18 cellular contexts compared by ENCODE assay signal in genomic region chr10:105252908-105253307, GRCh38.
A peak's percentile ranks its signal among the peaks of the same experiment; 100 is the strongest.
DNase-seq lines count a peak whose midpoint lies in the region; ATAC-seq, FAIRE-seq and TF ChIP-seq lines count a peak whose summit lies in the region.
"Had no signal": no experiment of that assay in that cellular context is flagged by ENCODE, and none has a peak within 500 bp of the region (broad histone marks: within the 10 kb centered on the region; RNA-seq: fewer than 3 reads in every experiment).

No MANE protein-coding gene starts in this region.

- no peak overlapping the region for H3K27ac Mint-ChIP-seq in activated naive CD4-positive, alpha-beta T cell treated with anti-CD3 and anti-CD28 coated beads, Interleukin-2, amount 50 U/mL, for 72 hours
- H3K27ac Mint-ChIP-seq: B cell had no signal

- ATAC-seq in activated naive CD4-positive, alpha-beta T cell treated with anti-CD3 and anti-CD28 coated beads, Interleukin-2, amount 50 U/mL, for 72 hours: no peak
- ATAC-seq: Right ventricle myocardium inferior had no signal

- in situ Hi-C loops in Caki2 (cut with HindIII; ENCODE audit: low pct_unique_long_range_greater_than_20kb, low sequenced_read_pairs): no loop called here

- FAIRE-seq in bronchial epithelial cell (lab: Jason Lieb, UNC): no peak
- FAIRE-seq: GM19239, RCC 7860 had no signal

- no peaks in the 10 kb centered on the region for H3K27me3 ChIP-seq in bronchial epithelial cell (ENCODE audit: control insufficient read depth, insufficient read depth, low read length)

- H3K36me3 ChIP-seq in bronchial epithelial cell (ENCODE audit: control insufficient read depth, insufficient read depth, low read length): no peaks in the 10 kb centered on the region

- TF ChIP-seq CTCF in bronchial epithelial cell (IDR thresholded peaks at IDR 0.05; ENCODE audit: insufficient read depth, low read length, severe bottlenecking): no peak

- H3K9me3 Mint-ChIP-seq in activated naive CD4-positive, alpha-beta T cell treated with anti-CD3 and anti-CD28 coated beads, Interleukin-2, amount 50 U/mL, for 72 hours: peaks cover 8 to 12% of the 10 kb centered on the region in 2 donors

- DNase-seq in Caki2 (ENCODE audit: low read depth): peak; percentile 8
- peak; percentile 18 for DNase-seq in NCI-H345 (lab: John Stamatoyannopoulos, UW)
- peak; percentile 4 for DNase-seq in bronchial epithelial cell (ENCODE audit: low read depth)
- DNase-seq in kidney glomerular epithelial cell (lab: John Stamatoyannopoulos, UW): peak; percentile 42
- no peak for DNase-seq in activated CD4-positive, CD25-positive, alpha-beta regulatory T cell (lab: John Stamatoyannopoulos, UW)
- no peak for DNase-seq in DMS 273 (lab: John Stamatoyannopoulos, UW; ENCODE audit: unreplicated experiment)
- no peak for DNase-seq in activated naive CD4-positive, alpha-beta T cell treated with anti-CD3 and anti-CD28 coated beads, Interleukin-2, amount 50 U/mL, for 72 hours (ENCODE audit: low spot score in 2 of 2)
- DNase-seq in activated naive CD4-positive, alpha-beta T cell treated with Interleukin-2 at 50 U/mL for 16 hours: no peak
- DNase-seq: COR-L47, GF-D8, GOT3, NCI-H187 treated with DMSO at 0.1 percent for 48 hours, NCI-H226, NCI-H526 had no signal

- no peak overlapping the region for H3K4me3 ChIP-seq in bronchial epithelial cell (ENCODE audit: low read depth, low read length)

- peaks cover 0 to 10% of the 10 kb centered on the region in 2 donors for H3K36me3 Mint-ChIP-seq in activated naive CD4-positive, alpha-beta T cell treated with anti-CD3 and anti-CD28 coated beads, Interleukin-2, amount 50 U/mL, for 72 hours

Comparison
In these comparisons a context has a peak if more than half of its experiments do, and no peak if none do; other contexts are left out.
1. DNase-seq: peak in Caki2 (single experiment), NCI-H345 (single experiment), bronchial epithelial cell (single experiment) and kidney glomerular epithelial cell (single experiment); none in activated CD4-positive, CD25-positive, alpha-beta regulatory T cell (0 of 4), DMS 273 (single experiment), activated naive CD4-positive, alpha-beta T cell treated with anti-CD3 and anti-CD28 coated beads, Interleukin-2, amount 50 U/mL, for 72 hours (0 of 2) and activated naive CD4-positive, alpha-beta T cell treated with Interleukin-2 at 50 U/mL for 16 hours (single experiment).